In genomic region chr17:57356722-57357391, GRCh38 we compare ENCODE assay signal across 8 cellular contexts.
DNase-seq lines count a peak whose midpoint lies in the region; ATAC-seq and TF ChIP-seq lines count a peak whose summit lies in the region.

No MANE protein-coding gene starts in this region.

- H3K27me3 Mint-ChIP-seq in memory B cell = no peaks in the 10 kb centered on the region

- peaks cover 15% of the 10 kb centered on the region for H3K4me1 ChIP-seq in RWPE2 (ENCODE audit: insufficient read depth, poor library complexity, severe bottlenecking)

- H3K36me3 Mint-ChIP-seq in memory B cell = peaks cover 4% of the 10 kb centered on the region

- peak overlapping the region; percentile 87 for H3K27ac Mint-ChIP-seq in memory B cell

- peak overlapping the region; percentile 37 for H3K27ac ChIP-seq in RWPE2 (ENCODE audit: poor library complexity, severe bottlenecking)

- no peak for TF ChIP-seq CTCF in RWPE2 (IDR thresholded peaks at IDR 0.05; ENCODE audit: poor library complexity, severe bottlenecking)

- H3K9me3 Mint-ChIP-seq in memory B cell = no peaks in the 10 kb centered on the region

- H3K9me3 ChIP-seq in RWPE2 (ENCODE audit: severe bottlenecking) = no peaks in the 10 kb centered on the region

- no peak overlapping the region for H3K4me3 ChIP-seq in RWPE2 (ENCODE audit: severe bottlenecking)

- DNase-seq in NCI-H2107 treated with DMSO at 0.1 percent for 48 hours (lab: John Stamatoyannopoulos, UW; ENCODE audit: unreplicated experiment) = peak; percentile 49
- DNase-seq in NCI-H2107 (lab: John Stamatoyannopoulos, UW) = no peak
- DNase-seq in RWPE2 (ENCODE audit: low spot score) = no peak
- peak in 1 of 2 donors; percentile 14 for DNase-seq in memory B cell (ENCODE audit: low spot score in 2 of 2)
- DNase-seq in AML-193 (lab: John Stamatoyannopoulos, UW) = no peak
- no peak for DNase-seq in GM19240 (ENCODE audit: insufficient read length, low spot score)
- no peak for DNase-seq in COLO829 (ENCODE audit: low spot score)

- H3K36me3 ChIP-seq in RWPE2 (ENCODE audit: low read depth) = no peaks in the 10 kb centered on the region

- ATAC-seq in HG02840 (IDR thresholded peaks at IDR 0.05; ENCODE audit: low FRiP score, unreplicated experiment) = peak; percentile 37
- peak; percentile 35; the same call in 2 of the 3 replicates for ATAC-seq in RWPE2 (ENCODE audit: low read depth)
- ATAC-seq in memory B cell (ENCODE audit: low read depth) = peak; percentile 47

- peak overlapping the region; percentile 80 for H3K4me3 Mint-ChIP-seq in memory B cell

- no peaks in the 10 kb centered on the region for H3K27me3 ChIP-seq in RWPE2 (ENCODE audit: insufficient read depth, poor library complexity, severe bottlenecking)

- H3K4me1 Mint-ChIP-seq in memory B cell = peaks cover 47% of the 10 kb centered on the region
